In genomic region chr2:162256621-162257020, GRCh38 we compare ENCODE assay signal across 18 cellular contexts. TPM values are rescaled to one million over a fixed set of nuclear protein-coding genes. Genes with fewer than 3 reads are reported as not detected.
DNase-seq lines count a peak whose midpoint lies in the region; ATAC-seq, FAIRE-seq and TF ChIP-seq lines count a peak whose summit lies in the region.
"Had no signal": no experiment of that assay in that cellular context is flagged by ENCODE, and none has a peak within 500 bp of the region (broad histone marks: within the 10 kb centered on the region; RNA-seq: fewer than 3 reads in every experiment).

No MANE protein-coding gene starts in this region.

- H3K4me3 ChIP-seq in bronchial epithelial cell (ENCODE audit: low read depth, low read length) (no peak overlapping the region), left lung (no peak overlapping the region), aorta (ENCODE audit: low read length in 2 of 2) (no peak overlapping the region), gastroesophageal sphincter (no peak overlapping the region), left ventricle myocardium inferior (no peak overlapping the region)
- H3K4me3 ChIP-seq: ovary, suprapubic skin had no signal

- TF ChIP-seq CTCF in bronchial epithelial cell (IDR thresholded peaks at IDR 0.05; ENCODE audit: insufficient read depth, low read length, severe bottlenecking) (no peak), left lung (IDR thresholded peaks at IDR 0.05) (no peak), gastroesophageal sphincter (IDR thresholded peaks at IDR 0.05) (no peak), left ventricle myocardium inferior (IDR thresholded peaks at IDR 0.05; ENCODE audit: borderline replicate concordance) (no peak)

- WGBS in aorta, 2 donors = 11 to 23% methylated on average over 2 of the region's 2 CpGs
- WGBS in gastroesophageal sphincter (ENCODE audit: low coverage in 1 of 2), 2 donors = 27 to 44% methylated on average over 2 of the region's 2 CpGs

- H3K27me3 ChIP-seq in bronchial epithelial cell (ENCODE audit: control insufficient read depth, insufficient read depth, low read length) (no peaks in the 10 kb centered on the region), left lung (no peaks in the 10 kb centered on the region), aorta (ENCODE audit: control insufficient read depth in 1 of 2, insufficient read depth in 2 of 2, low read length in 1 of 2) (no peaks in the 10 kb centered on the region), gastroesophageal sphincter (no peaks in the 10 kb centered on the region), left ventricle myocardium inferior (ENCODE audit: low read depth) (no peaks in the 10 kb centered on the region)
- H3K27me3 ChIP-seq: ovary, suprapubic skin had no signal

- intact Hi-C loops in left lung (cut with DNase I) (no loop called here), aorta (cut with DNase I) (no loop called here), left ventricle myocardium inferior (cut with micrococcal nuclease) (no loop called here)

- H3K27ac ChIP-seq in left lung (peak overlapping the region in 1 of 2 donors; percentile 16), aorta (ENCODE audit: low read depth in 1 of 2, low read length in 2 of 2) (no peak overlapping the region), gastroesophageal sphincter (no peak overlapping the region), left ventricle myocardium inferior (replicated peaks) (no peak overlapping the region)
- H3K27ac ChIP-seq: ovary, suprapubic skin had no signal

- FAIRE-seq in bronchial epithelial cell (lab: Jason Lieb, UNC) (no peak), RCC 7860 (lab: Jason Lieb, UNC) (no peak)

- TF ChIP-seq POLR2A in gastroesophageal sphincter (IDR thresholded peaks at IDR 0.05) = no peak

- no peaks in the 10 kb centered on the region for H3K9me3 ChIP-seq in left lung
- peaks cover 1% of the 10 kb centered on the region for H3K9me3 ChIP-seq in aorta (ENCODE audit: control insufficient read depth, low read length)
- H3K9me3 ChIP-seq in gastroesophageal sphincter = no peaks in the 10 kb centered on the region
- no peaks in the 10 kb centered on the region for H3K9me3 ChIP-seq in left ventricle myocardium inferior (replicated peaks)
- H3K9me3 ChIP-seq: ovary, suprapubic skin had no signal

- no peak for TF ChIP-seq EP300 in gastroesophageal sphincter (IDR thresholded peaks at IDR 0.05)

- DNase-seq in HT1080 (ENCODE audit: low read depth) = peak; percentile 25
- peak; percentile 59 for DNase-seq in bronchial epithelial cell (ENCODE audit: low read depth)
- DNase-seq in left lung = no peak
- DNase-seq in aorta = no peak
- no peak for DNase-seq in RCC 7860 (ENCODE audit: low spot score)
- DNase-seq in left ventricle myocardium inferior = no peak
- DNase-seq: activated CD8-positive, alpha-beta memory T cell treated with anti-CD3 and anti-CD28 coated beads, Interleukin-2, amount 10 ng/mL, durations not matched to agents 7 days and 5 days; activated naive CD8-positive, alpha-beta T cell treated with anti-CD3 and anti-CD28 coated beads, Interleukin-2, amount 50 U/mL, for 24 hours; C1 segment of cervical spinal cord; effector memory CD8-positive, alpha-beta T cell; NCI-H146; ovary; stimulated activated CD4-positive, alpha-beta T cell treated with anti-CD3 and anti-CD28 coated beads, Interleukin-4, amount 100 ng/mL, for 4 hours had no signal

- peaks cover 11 to 40% of the 10 kb centered on the region in 2 donors for H3K4me1 ChIP-seq in left lung
- no peaks in the 10 kb centered on the region for H3K4me1 ChIP-seq in aorta (ENCODE audit: control insufficient read depth in 1 of 2, insufficient read depth in 2 of 2, low read length in 2 of 2)
- H3K4me1 ChIP-seq in gastroesophageal sphincter = peaks cover 0 to 11% (median 0%) of the 10 kb centered on the region in 3 donors
- peaks cover 5% of the 10 kb centered on the region for H3K4me1 ChIP-seq in left ventricle myocardium inferior

- ATAC-seq in left lung = peak; percentile 9
- ATAC-seq in aorta (ENCODE audit: low FRiP score) = peak; percentile 28
- no peak for ATAC-seq in gastroesophageal sphincter
- ATAC-seq: activated CD8-positive, alpha-beta memory T cell treated with anti-CD3 and anti-CD28 coated beads, Interleukin-2, amount 10 ng/mL, durations not matched to agents 7 days and 5 days; activated naive CD8-positive, alpha-beta T cell treated with anti-CD3 and anti-CD28 coated beads, Interleukin-2, amount 50 U/mL, for 24 hours; activated T-helper 17 cell treated with anti-CD3 and anti-CD28 coated beads, Interleukin-2, amount 50 U/mL, for 72 hours; effector memory CD8-positive, alpha-beta T cell; Panc1 had no signal

- H3K36me3 ChIP-seq in bronchial epithelial cell (ENCODE audit: control insufficient read depth, insufficient read depth, low read length) (no peaks in the 10 kb centered on the region), left lung (no peaks in the 10 kb centered on the region), aorta (ENCODE audit: control insufficient read depth in 1 of 2, insufficient read depth in 2 of 2, low read length in 1 of 2) (no peaks in the 10 kb centered on the region), gastroesophageal sphincter (no peaks in the 10 kb centered on the region), left ventricle myocardium inferior (no peaks in the 10 kb centered on the region)
- H3K36me3 ChIP-seq: ovary, suprapubic skin had no signal

RNA-seq across cellular contexts. Expression of gene FAP, which starts 13.4 kb away (rescaled TPM):
- 0.23 TPM in 1 of 2 replicates, not detected in the other for total RNA-seq in HT1080 (2014; rRNA removed; shearing (Covaris generic))
- polyA plus RNA-seq in HT1080 (2015; cell fraction: cytosol; rRNA removed) = not detected in 2 replicates
- 0.17 TPM in 1 of 2 replicates, not detected in the other for polyA plus RNA-seq in HT1080 (2015; cell fraction: nucleus; rRNA removed)
- total RNA-seq in bronchial epithelial cell = 0.26 and 1.1 TPM in 2 replicates
- 10 to 100 TPM; 15.0 to 25.3 TPM for total RNA-seq in left lung
- total RNA-seq in aorta = 10 to 100 TPM; 28.6 to 65.8 TPM
- polyA plus RNA-seq in aorta = 10 to 100 TPM; 19.2 to 23.5 TPM
- 10 to 100 TPM in 2 of 4 donors, 1 to 10 TPM in 2; 4.6 to 14.0 (median 11.1) TPM for total RNA-seq in gastroesophageal sphincter
- 0.71 TPM for total RNA-seq in left ventricle myocardium inferior
- total RNA-seq: activated T-helper 17 cell treated with anti-CD3 and anti-CD28 coated beads, Interleukin-2, amount 50 U/mL, for 72 hours; HT-29 had no signal

Comparison
In these comparisons a context has a peak if more than half of its experiments do, and no peak if none do; other contexts are left out.
1. DNase-seq: peak in HT1080 (single experiment) and bronchial epithelial cell (single experiment); none in left lung (0 of 2), aorta (0 of 2), RCC 7860 (single experiment) and left ventricle myocardium inferior (single experiment).